Comparison of ENCODE assay signal across 8 cellular contexts in genomic region chr4:99811850-99812249, GRCh38. TPM values are rescaled to one million over a fixed set of nuclear protein-coding genes. Genes with fewer than 3 reads are reported as not detected.
A peak's percentile ranks its signal among the peaks of the same experiment; 100 is the strongest.
DNase-seq lines count a peak whose midpoint lies in the region; ATAC-seq and TF ChIP-seq lines count a peak whose summit lies in the region.

No MANE protein-coding gene starts in this region.

- H3K27me3 ChIP-seq in WERI-Rb-1 (ENCODE audit: insufficient read depth, low read depth, severe bottlenecking) (no peaks in the 10 kb centered on the region), H7 (ENCODE audit: control insufficient read depth, insufficient read depth, low read length) (no peaks in the 10 kb centered on the region)

- H3K4me3 ChIP-seq in LNCaP clone FGC (ENCODE audit: low read depth, low read length): no peak overlapping the region
- H3K4me3 ChIP-seq in WERI-Rb-1 (ENCODE audit: low read depth, low read length): no peak overlapping the region
- no peak overlapping the region for H3K4me3 ChIP-seq in fibroblast of mammary gland (ENCODE audit: control insufficient read depth, low read depth, low read length)
- no peak overlapping the region for H3K4me3 ChIP-seq in H7 (ENCODE audit: insufficient read depth, low read depth, low read length)

- no peaks in the 10 kb centered on the region for H3K9me3 ChIP-seq in WERI-Rb-1 (ENCODE audit: severe bottlenecking)

- no peak overlapping the region for H3K27ac ChIP-seq in WERI-Rb-1

- ATAC-seq in HG03342 (IDR thresholded peaks at IDR 0.05; ENCODE audit: unreplicated experiment) (no peak), HG03025 (IDR thresholded peaks at IDR 0.05; ENCODE audit: low FRiP score, unreplicated experiment) (no peak)

- DNase-seq in EL (peak; percentile 15), LNCaP clone FGC (ENCODE audit: low read depth) (no peak), WERI-Rb-1 (no peak), fibroblast of mammary gland (ENCODE audit: low read depth) (peak; percentile 52), H7 (no peak)
- peak; percentile 32 to 36 (median 35) for DNase-seq in stimulated activated CD4-positive, alpha-beta T cell treated with anti-CD3 and anti-CD28 coated beads, Interleukin-1b, Interleukin-23, amount 100 ng/mL, for 24 hours (ENCODE audit: low read depth in 4 of 4, low spot score in 1 of 4)

- TF ChIP-seq CTCF in LNCaP clone FGC (IDR thresholded peaks at IDR 0.05; ENCODE audit: control insufficient read depth, extremely low read depth, insufficient read depth) (peak; percentile 47), WERI-Rb-1 (IDR thresholded peaks at IDR 0.05; ENCODE audit: low read depth, low read length) (peak; percentile 31; the same call in 1 of the 2 replicates), fibroblast of mammary gland (conservative IDR thresholded peaks at IDR 0.05; ENCODE audit: control insufficient read depth, insufficient read depth, low read depth, low read length) (peak; percentile 55)

- H3K36me3 ChIP-seq in WERI-Rb-1 (no peaks in the 10 kb centered on the region), H7 (replicated peaks; ENCODE audit: control insufficient read depth, insufficient read depth, low read length) (no peaks in the 10 kb centered on the region)

RNA-seq across cellular contexts. Expression of gene DAPP1, which starts 4.8 kb away (rescaled TPM):
- not detected in 2 replicates for total RNA-seq in H7 (2014; rRNA removed; shearing (Covaris generic))

Comparison
In these comparisons a context has a peak if more than half of its experiments do, and no peak if none do; other contexts are left out.
1. DNase-seq: peak in EL (single experiment), fibroblast of mammary gland (single experiment) and stimulated activated CD4-positive, alpha-beta T cell treated with anti-CD3 and anti-CD28 coated beads, Interleukin-1b, Interleukin-23, amount 100 ng/mL, for 24 hours (4 of 4); none in LNCaP clone FGC (single experiment), WERI-Rb-1 (single experiment) and H7 (single experiment).
2. Peak in every context shown above with its lines, with median percentiles within 50 percentile points of each other: CTCF ChIP-seq.